Comparison of ENCODE assay signal across 17 cellular contexts in genomic region chr14:63432888-63433552, GRCh38.
DNase-seq lines count a peak whose midpoint lies in the region; ATAC-seq and FAIRE-seq lines count a peak whose summit lies in the region.
"Had no signal": no experiment of that assay in that cellular context is flagged by ENCODE, and none has a peak within 500 bp of the region (broad histone marks: within the 10 kb centered on the region; RNA-seq: fewer than 3 reads in every experiment).

No MANE protein-coding gene starts in this region.

- peaks cover 54% of the 10 kb centered on the region for H3K4me1 Mint-ChIP-seq in stimulated activated effector memory CD8-positive, alpha-beta T cell treated with anti-CD3 and anti-CD28 coated beads, Interleukin-12 subunit alpha, Interleukin-12 subunit beta, amount 100 ng/mL, for 72 hours

- ATAC-seq in stimulated activated effector memory CD8-positive, alpha-beta T cell treated with anti-CD3 and anti-CD28 coated beads, Interleukin-12 subunit alpha, Interleukin-12 subunit beta, amount 100 ng/mL, for 72 hours, result peak; percentile 70
- no peak for ATAC-seq in HG03045 (IDR thresholded peaks at IDR 0.05; ENCODE audit: unreplicated experiment)
- ATAC-seq: HepG2, Panc1 had no signal

- H3K27ac Mint-ChIP-seq in stimulated activated effector memory CD8-positive, alpha-beta T cell treated with anti-CD3 and anti-CD28 coated beads, Interleukin-12 subunit alpha, Interleukin-12 subunit beta, amount 100 ng/mL, for 72 hours, result no peak overlapping the region
- H3K27ac Mint-ChIP-seq: CD4-positive, alpha-beta memory T cell had no signal

- no peaks in the 10 kb centered on the region for H3K9me3 Mint-ChIP-seq in stimulated activated effector memory CD8-positive, alpha-beta T cell treated with anti-CD3 and anti-CD28 coated beads, Interleukin-12 subunit alpha, Interleukin-12 subunit beta, amount 100 ng/mL, for 72 hours
- H3K9me3 Mint-ChIP-seq: CD4-positive, alpha-beta memory T cell had no signal

- H3K36me3 ChIP-seq in Karpas-422 (ENCODE audit: insufficient read depth, low read length), result no peaks in the 10 kb centered on the region
- H3K36me3 ChIP-seq: SJSA1 had no signal

- H3K9me2 ChIP-seq in Karpas-422 (replicated peaks; ENCODE audit: insufficient read depth, low read length), result no peaks in the 10 kb centered on the region

- peak; percentile 21 for FAIRE-seq in GM19239 (lab: Jason Lieb, UNC)
- peak; percentile 8 for FAIRE-seq in frontal cortex (lab: Jason Lieb, UNC)
- FAIRE-seq: H1, HepG2 had no signal

- no peak overlapping the region for H3K4me3 ChIP-seq in Karpas-422 (ENCODE audit: low read length)
- H3K4me3 ChIP-seq: BLaER1, SJSA1 had no signal

- no peaks in the 10 kb centered on the region for H3K27me3 ChIP-seq in Karpas-422 (ENCODE audit: low read length)
- H3K27me3 ChIP-seq: BLaER1, SJSA1 had no signal

- DNase-seq in GM19239 (ENCODE audit: insufficient read length, low spot score) (no peak), Karpas-422 (no peak), frontal cortex (ENCODE audit: low spot score in 2 of 2) (no peak), NCI-H2107 treated with DMSO at 0.1 percent for 48 hours (lab: John Stamatoyannopoulos, UW; ENCODE audit: unreplicated experiment) (no peak)
- no peak for DNase-seq in stimulated activated effector memory CD8-positive, alpha-beta T cell treated with anti-CD3 and anti-CD28 coated beads, Interleukin-12 subunit alpha, Interleukin-12 subunit beta, amount 100 ng/mL, for 72 hours (ENCODE audit: low spot score in 2 of 2)
- DNase-seq in stimulated activated CD4-positive, alpha-beta T cell treated with anti-CD3 and anti-CD28 coated beads, Interleukin-4, amount 100 ng/mL, for 24 hours, result no peak
- DNase-seq: Calu3; CD4-positive, alpha-beta memory T cell; KG1; MV-4-11; NCI-H524 treated with DMSO at 0.1 percent for 48 hours had no signal

- peaks cover 95% of the 10 kb centered on the region for H3K79me2 ChIP-seq in Karpas-422 (ENCODE audit: low read length)

- H3K4me2 ChIP-seq in Karpas-422 (ENCODE audit: low read depth, low read length, poor library complexity, severe bottlenecking), result no peak overlapping the region
- H3K4me2 ChIP-seq: BLaER1 had no signal

- H3K36me3 Mint-ChIP-seq in stimulated activated effector memory CD8-positive, alpha-beta T cell treated with anti-CD3 and anti-CD28 coated beads, Interleukin-12 subunit alpha, Interleukin-12 subunit beta, amount 100 ng/mL, for 72 hours, result no peaks in the 10 kb centered on the region

- no peaks in the 10 kb centered on the region for H4K20me1 ChIP-seq in Karpas-422 (ENCODE audit: insufficient read depth, low read depth, low read length)

- no peak overlapping the region for H3K4me3 Mint-ChIP-seq in stimulated activated effector memory CD8-positive, alpha-beta T cell treated with anti-CD3 and anti-CD28 coated beads, Interleukin-12 subunit alpha, Interleukin-12 subunit beta, amount 100 ng/mL, for 72 hours

- no peaks in the 10 kb centered on the region for H3K9me3 ChIP-seq in Karpas-422 (ENCODE audit: low read length)
- H3K9me3 ChIP-seq: BLaER1, SJSA1 had no signal

- H3K27ac ChIP-seq in Karpas-422 (ENCODE audit: low read length), result peak overlapping the region; percentile 91; the same call in 1 of the 2 replicates
- H3K27ac ChIP-seq: BLaER1, SJSA1 had no signal

- no peak overlapping the region for H2AFZ ChIP-seq in Karpas-422 (ENCODE audit: low read length)

- H3K9ac ChIP-seq in Karpas-422 (ENCODE audit: low read length), result no peak overlapping the region
- H3K9ac ChIP-seq: BLaER1 had no signal

- H3K4me1 ChIP-seq in Karpas-422 (ENCODE audit: low read length), result peaks cover 65% of the 10 kb centered on the region
